In genomic region chr4:139595989-139596679, GRCh38 we compare ENCODE assay signal across 1 cellular context.
TF ChIP-seq lines count a peak whose summit lies in the region.

No MANE protein-coding gene starts in this region.

TF ChIP-seq in HEK293, 187 proteins besides CTCF, POLR2A, EP300 and RAD21 (continued from another document):
- no peak for TF ChIP-seq ZBTB10 (tag by site-specific recombination; IDR thresholded peaks at IDR 0.05)
